In the genomic region with DNA sequence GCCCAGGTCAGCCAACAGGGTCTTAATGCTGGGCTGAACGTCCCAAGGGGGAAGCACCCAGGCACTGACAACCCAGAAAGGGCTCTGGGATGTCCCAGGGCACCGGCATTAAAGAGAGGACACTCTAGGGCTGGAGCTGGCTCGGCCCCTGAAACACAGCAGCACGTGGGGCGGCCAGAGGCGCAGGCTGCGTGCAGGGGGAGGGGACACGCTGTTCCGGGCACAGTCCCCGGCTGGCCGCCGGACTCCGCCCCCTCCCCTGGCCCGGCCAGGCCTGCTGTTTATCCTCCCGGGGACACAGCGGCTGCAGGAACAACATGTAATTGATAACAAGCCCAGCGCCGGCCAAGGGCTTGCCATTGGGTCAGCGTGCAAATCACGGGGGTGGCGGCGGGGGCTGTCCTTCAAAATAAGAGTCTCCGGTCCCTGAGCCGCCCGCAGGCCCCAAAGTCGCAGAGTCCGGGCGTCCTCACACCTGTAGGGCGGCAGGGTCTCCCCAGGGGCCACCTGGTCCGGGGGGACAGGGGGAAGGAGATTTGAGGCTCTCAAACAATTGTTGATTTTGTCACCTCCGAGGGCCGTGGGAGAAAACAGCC, we compare ENCODE assay signal across 1 cellular context.
TF ChIP-seq lines count a peak whose summit lies in the region.

No MANE protein-coding gene starts in this region.

TF ChIP-seq in WTC11, 78 proteins besides CTCF, POLR2A, EP300 and RAD21 (continued from another document):
- TF ChIP-seq, protein P1, sequence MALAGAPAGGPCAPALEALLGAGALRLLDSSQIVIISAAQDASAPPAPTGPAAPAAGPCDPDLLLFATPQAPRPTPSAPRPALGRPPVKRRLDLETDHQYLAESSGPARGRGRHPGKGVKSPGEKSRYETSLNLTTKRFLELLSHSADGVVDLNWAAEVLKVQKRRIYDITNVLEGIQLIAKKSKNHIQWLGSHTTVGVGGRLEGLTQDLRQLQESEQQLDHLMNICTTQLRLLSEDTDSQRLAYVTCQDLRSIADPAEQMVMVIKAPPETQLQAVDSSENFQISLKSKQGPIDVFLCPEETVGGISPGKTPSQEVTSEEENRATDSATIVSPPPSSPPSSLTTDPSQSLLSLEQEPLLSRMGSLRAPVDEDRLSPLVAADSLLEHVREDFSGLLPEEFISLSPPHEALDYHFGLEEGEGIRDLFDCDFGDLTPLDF (CRISPR knock-in tag; IDR thresholded peaks at IDR 0.05): no peak
- TF ChIP-seq NFE2L1 (CRISPR knock-in tag; IDR thresholded peaks at IDR 0.05): no peak
